ENCODE assay signal across 11 cellular contexts in the genomic region with DNA sequence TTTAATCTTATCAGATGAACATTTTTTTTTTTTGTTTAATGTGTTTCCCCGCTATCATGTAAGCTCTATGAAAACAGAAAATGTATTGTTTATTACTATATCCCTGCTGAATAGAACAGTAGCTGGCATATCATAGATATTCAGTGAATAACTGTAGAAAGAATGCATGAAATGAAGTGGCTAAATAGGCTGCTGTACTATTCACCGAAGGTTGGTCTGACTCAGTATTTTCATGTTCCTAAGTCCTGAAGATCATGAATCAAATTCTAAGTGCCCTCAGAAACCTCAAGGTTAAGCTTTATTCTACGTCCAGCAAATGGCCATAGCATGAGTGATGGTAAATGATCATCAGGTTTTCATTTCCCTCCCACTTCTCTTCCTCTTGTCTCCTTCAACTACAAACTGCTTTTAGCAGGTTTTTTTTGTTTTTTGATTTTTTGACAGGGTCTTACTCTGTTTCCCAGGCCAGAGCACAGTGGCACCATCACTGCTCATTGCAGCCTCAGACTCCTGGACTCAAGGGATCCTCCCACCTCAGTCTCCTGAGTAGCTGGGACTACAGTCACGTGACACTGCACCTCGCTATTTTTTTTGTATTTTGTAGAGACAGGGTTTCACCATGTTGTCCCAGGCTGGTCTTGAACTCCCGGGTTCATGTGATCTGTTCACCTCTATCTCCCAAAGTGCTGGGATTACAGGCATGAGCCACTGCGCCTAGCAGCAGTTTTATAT. TPM values are rescaled to one million over a fixed set of nuclear protein-coding genes. Genes with fewer than 3 reads are reported as not detected.
DNase-seq lines count a peak whose midpoint lies in the region; TF ChIP-seq lines count a peak whose summit lies in the region.
"Had no signal": no experiment of that assay in that cellular context is flagged by ENCODE, and none has a peak within 500 bp of the region (broad histone marks: within the 10 kb centered on the region; RNA-seq: fewer than 3 reads in every experiment).

No MANE protein-coding gene starts in this region.

- CTCF ChIA-PET in BJ (lab: Yijun Ruan, JAX), result interaction anchor here (0.6 to 1.7 kb wide), 5 partner anchors 12 to 208 kb away, joined by 3 read pairs; no protein-coding TSS in a partner anchor

- H3K4me3 Mint-ChIP-seq in chondrocyte (ENCODE audit: unreplicated experiment), result no peak overlapping the region
- H3K4me3 Mint-ChIP-seq in activated T-helper 2 cell treated with anti-CD3 and anti-CD28 coated beads, Interferon-gamma antibody, Interleukin-2, Interleukin-4, amounts not matched to agents 10 μg/mL and 5 μg/mL and 100 μg/mL, durations not matched to agents 14 hours and 24 hours and 36 hours (ENCODE audit: low read depth), result no peak overlapping the region
- H3K4me3 Mint-ChIP-seq: activated T-helper 1 cell treated with anti-CD3 and anti-CD28 coated beads, Interleukin-12 subunit alpha, Interleukin-12 subunit beta, Interleukin-2, Interleukin-4 antibody, amounts not matched to agents 30 ng/mL and 10 ng/mL and 1 ng/mL, durations not matched to agents 14 hours and 24 hours and 36 hours had no signal

- H3K36me3 ChIP-seq in BJ (ENCODE audit: control insufficient read depth, insufficient read depth, low read length) (no peaks in the 10 kb centered on the region), BE2C (no peaks in the 10 kb centered on the region)

- no peak for TF ChIP-seq RAD21 in Ishikawa (IDR thresholded peaks at IDR 0.05; ENCODE audit: low read depth)

- H3K9me3 ChIP-seq in BE2C, result no peaks in the 10 kb centered on the region

- peak; percentile 71 for DNase-seq in BJ (ENCODE audit: low read depth)
- no peak for DNase-seq in chondrocyte (ENCODE audit: low spot score)
- DNase-seq in non-pigmented ciliary epithelial cell (ENCODE audit: low read depth), result peak; percentile 84
- no peak for DNase-seq in activated T-helper 2 cell treated with anti-CD3 and anti-CD28 coated beads, Interferon-gamma antibody, Interleukin-2, Interleukin-4, amounts not matched to agents 10 μg/mL and 5 μg/mL and 100 μg/mL, durations not matched to agents 14 hours and 24 hours and 36 hours (ENCODE audit: low spot score)
- no peak for DNase-seq in cardiac septum (ENCODE audit: low spot score)
- DNase-seq in GM19240 (ENCODE audit: insufficient read length, low spot score), result no peak
- DNase-seq in BE2C, result no peak
- DNase-seq: islet precursor cell, NCI-H1417 treated with DMSO at 0.1 percent for 48 hours had no signal

- peak overlapping the region; percentile 49 for H3K27ac Mint-ChIP-seq in chondrocyte (ENCODE audit: unreplicated experiment)
- no peak overlapping the region for H3K27ac Mint-ChIP-seq in activated T-helper 2 cell treated with anti-CD3 and anti-CD28 coated beads, Interferon-gamma antibody, Interleukin-2, Interleukin-4, amounts not matched to agents 10 μg/mL and 5 μg/mL and 100 μg/mL, durations not matched to agents 14 hours and 24 hours and 36 hours
- H3K27ac Mint-ChIP-seq: activated T-helper 1 cell treated with anti-CD3 and anti-CD28 coated beads, Interleukin-12 subunit alpha, Interleukin-12 subunit beta, Interleukin-2, Interleukin-4 antibody, amounts not matched to agents 30 ng/mL and 10 ng/mL and 1 ng/mL, durations not matched to agents 14 hours and 24 hours and 36 hours had no signal

- no peaks in the 10 kb centered on the region for H3K27me3 ChIP-seq in BJ (ENCODE audit: control insufficient read depth, insufficient read depth, low read length)
- no peaks in the 10 kb centered on the region for H3K27me3 ChIP-seq in BE2C

- POLR2A ChIA-PET in BJ (lab: Charles Lee), result interaction anchor here (0.6 to 1.5 kb wide), 4 partner anchors 19 to 377 kb away, joined by 3 to 8 read pairs (median 6); a partner anchor contains a TSS

- no peaks in the 10 kb centered on the region for H3K27me3 Mint-ChIP-seq in chondrocyte (ENCODE audit: low read depth)
- peaks cover 4% of the 10 kb centered on the region for H3K27me3 Mint-ChIP-seq in activated T-helper 2 cell treated with anti-CD3 and anti-CD28 coated beads, Interferon-gamma antibody, Interleukin-2, Interleukin-4, amounts not matched to agents 10 μg/mL and 5 μg/mL and 100 μg/mL, durations not matched to agents 14 hours and 24 hours and 36 hours (ENCODE audit: low read depth)

- TF ChIP-seq EP300 in Ishikawa (IDR thresholded peaks at IDR 0.05; ENCODE audit: borderline replicate concordance), result no peak

- intact Hi-C loops in activated T-helper 2 cell treated with anti-CD3 and anti-CD28 coated beads, Interferon-gamma antibody, Interleukin-2, Interleukin-4, amounts not matched to agents 10 μg/mL and 5 μg/mL and 100 μg/mL, durations not matched to agents 14 hours and 24 hours and 36 hours (cut with micrococcal nuclease), result no loop called here
- intact Hi-C loops in cardiac septum (cut with DNase I), result loop anchor here (10.0 kb wide), 1 partner anchor 61 kb away; no protein-coding TSS in a partner anchor

- H3K4me3 ChIP-seq in BJ (ENCODE audit: low read depth, low read length) (no peak overlapping the region), BE2C (ENCODE audit: low read depth, low read length) (no peak overlapping the region)

- peaks cover 33% of the 10 kb centered on the region for H3K4me1 Mint-ChIP-seq in chondrocyte (ENCODE audit: low read depth)
- peaks cover 7% of the 10 kb centered on the region for H3K4me1 Mint-ChIP-seq in activated T-helper 2 cell treated with anti-CD3 and anti-CD28 coated beads, Interferon-gamma antibody, Interleukin-2, Interleukin-4, amounts not matched to agents 10 μg/mL and 5 μg/mL and 100 μg/mL, durations not matched to agents 14 hours and 24 hours and 36 hours (ENCODE audit: low read depth)

- H3K36me3 Mint-ChIP-seq in chondrocyte (ENCODE audit: low read depth), result no peaks in the 10 kb centered on the region
- H3K36me3 Mint-ChIP-seq in activated T-helper 2 cell treated with anti-CD3 and anti-CD28 coated beads, Interferon-gamma antibody, Interleukin-2, Interleukin-4, amounts not matched to agents 10 μg/mL and 5 μg/mL and 100 μg/mL, durations not matched to agents 14 hours and 24 hours and 36 hours (ENCODE audit: low read depth), result no peaks in the 10 kb centered on the region

- no peaks in the 10 kb centered on the region for H3K4me1 ChIP-seq in BE2C

- no peak for TF ChIP-seq CTCF in BJ (IDR thresholded peaks at IDR 0.05; ENCODE audit: insufficient read depth, low read depth, low read length)
- no peak for TF ChIP-seq CTCF in chondrocyte (IDR thresholded peaks at IDR 0.05)
- no peak for TF ChIP-seq CTCF in BE2C (IDR thresholded peaks at IDR 0.05; ENCODE audit: low read depth, low read length)

- H3K9me3 Mint-ChIP-seq in chondrocyte (ENCODE audit: low read depth), result no peaks in the 10 kb centered on the region
- no peaks in the 10 kb centered on the region for H3K9me3 Mint-ChIP-seq in activated T-helper 2 cell treated with anti-CD3 and anti-CD28 coated beads, Interferon-gamma antibody, Interleukin-2, Interleukin-4, amounts not matched to agents 10 μg/mL and 5 μg/mL and 100 μg/mL, durations not matched to agents 14 hours and 24 hours and 36 hours
- H3K9me3 Mint-ChIP-seq: activated T-helper 1 cell treated with anti-CD3 and anti-CD28 coated beads, Interleukin-12 subunit alpha, Interleukin-12 subunit beta, Interleukin-2, Interleukin-4 antibody, amounts not matched to agents 30 ng/mL and 10 ng/mL and 1 ng/mL, durations not matched to agents 14 hours and 24 hours and 36 hours had no signal

TF ChIP-seq in Ishikawa, 13 proteins besides CTCF, POLR2A, EP300 and RAD21:
- TF ChIP-seq YY1 (IDR thresholded peaks at IDR 0.05; ENCODE audit: low read depth), result no peak
- no peak for TF ChIP-seq EGR1 (IDR thresholded peaks at IDR 0.05)
- no peak for TF ChIP-seq FOXM1 (IDR thresholded peaks at IDR 0.05; ENCODE audit: borderline replicate concordance, low read depth)
- TF ChIP-seq TAF1 (IDR thresholded peaks at IDR 0.05; ENCODE audit: low read depth), result no peak
- TF ChIP-seq CREB1 (IDR thresholded peaks at IDR 0.05; ENCODE audit: low read depth), result no peak
- TF ChIP-seq, protein P1, sequence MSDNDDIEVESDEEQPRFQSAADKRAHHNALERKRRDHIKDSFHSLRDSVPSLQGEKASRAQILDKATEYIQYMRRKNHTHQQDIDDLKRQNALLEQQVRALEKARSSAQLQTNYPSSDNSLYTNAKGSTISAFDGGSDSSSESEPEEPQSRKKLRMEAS (IDR thresholded peaks at IDR 0.05), result no peak
- TF ChIP-seq, protein P2, sequence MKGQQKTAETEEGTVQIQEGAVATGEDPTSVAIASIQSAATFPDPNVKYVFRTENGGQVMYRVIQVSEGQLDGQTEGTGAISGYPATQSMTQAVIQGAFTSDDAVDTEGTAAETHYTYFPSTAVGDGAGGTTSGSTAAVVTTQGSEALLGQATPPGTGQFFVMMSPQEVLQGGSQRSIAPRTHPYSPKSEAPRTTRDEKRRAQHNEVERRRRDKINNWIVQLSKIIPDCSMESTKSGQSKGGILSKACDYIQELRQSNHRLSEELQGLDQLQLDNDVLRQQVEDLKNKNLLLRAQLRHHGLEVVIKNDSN (IDR thresholded peaks at IDR 0.05), result peak; percentile 18; the same call in 1 of the 2 replicates

RNA-seq across cellular contexts. Expression of a gene that starts 19.1 kb away (rescaled TPM):
- polyA plus RNA-seq in BJ (2011; rRNA removed), result 172 and 222 TPM in 2 replicates
- 73.6 and 94.0 TPM in 2 replicates for polyA minus RNA-seq in BJ (2011; rRNA and poly(A)+ RNA removed)
- total RNA-seq in chondrocyte, result 151 to 163 TPM (median 157 TPM) in 3 replicates
- 95.5 and 99.1 TPM in 2 replicates for total RNA-seq in activated T-helper 2 cell treated with anti-CD3 and anti-CD28 coated beads, Interferon-gamma antibody, Interleukin-2, Interleukin-4, amounts not matched to agents 10 μg/mL and 5 μg/mL and 100 μg/mL, durations not matched to agents 14 hours and 24 hours and 36 hours
- 188 TPM for total RNA-seq in cardiac septum
- 50.6 TPM for polyA plus RNA-seq in BE2C (2012; ENCODE audit: insufficient read depth, insufficient read length, low read depth)

Comparison
In these comparisons a context has a peak if more than half of its experiments do, and no peak if none do; other contexts are left out.
1. DNase-seq: peak in BJ (single experiment) and non-pigmented ciliary epithelial cell (single experiment); none in chondrocyte (single experiment), activated T-helper 2 cell treated with anti-CD3 and anti-CD28 coated beads, Interferon-gamma antibody, Interleukin-2, Interleukin-4, amounts not matched to agents 10 μg/mL and 5 μg/mL and 100 μg/mL, durations not matched to agents 14 hours and 24 hours and 36 hours (single experiment), cardiac septum (single experiment), GM19240 (single experiment) and BE2C (single experiment).